In the genomic region with DNA sequence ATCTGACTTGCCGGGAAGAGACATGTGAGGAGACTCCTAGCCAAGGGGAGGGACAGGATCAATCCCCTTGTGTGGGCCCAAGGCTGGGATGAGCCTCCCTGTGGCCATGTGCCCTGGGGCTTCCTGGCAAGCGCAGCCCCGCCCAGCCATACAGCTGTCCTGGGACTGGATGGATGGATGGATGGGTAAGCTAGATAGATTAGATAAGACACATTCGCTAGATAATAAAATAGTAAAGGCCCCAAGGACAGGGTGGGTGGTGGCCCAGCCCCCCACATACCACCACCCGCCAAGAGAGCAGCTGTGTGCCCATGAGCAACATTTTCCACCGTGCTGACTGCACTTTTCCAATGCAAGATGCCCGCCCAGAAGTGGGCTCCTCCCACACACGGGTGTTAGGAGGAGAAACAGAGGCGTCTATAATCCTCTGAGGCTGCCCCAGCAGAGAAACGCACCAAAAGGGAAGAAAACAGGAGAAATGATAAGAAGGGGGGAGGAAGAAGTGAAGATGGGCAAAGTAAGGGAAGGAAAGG, we compare ENCODE assay signal across 9 cellular contexts. TPM values are rescaled to one million over a fixed set of nuclear protein-coding genes. Genes with fewer than 3 reads are reported as not detected.
DNase-seq lines count a peak whose midpoint lies in the region; ATAC-seq and TF ChIP-seq lines count a peak whose summit lies in the region.
"Had no signal": no experiment of that assay in that cellular context is flagged by ENCODE, and none has a peak within 500 bp of the region (broad histone marks: within the 10 kb centered on the region; RNA-seq: fewer than 3 reads in every experiment).

No MANE protein-coding gene starts in this region.

- no peaks in the 10 kb centered on the region for H3K27me3 Mint-ChIP-seq in activated CD4-positive, alpha-beta T cell treated with anti-CD3 and anti-CD28 coated beads, Interleukin-2, amount 10 ng/mL, durations not matched to agents 7 days and 5 days

- DNase-seq in GM03348 (ENCODE audit: low spot score) (peak; percentile 65), dermis microvascular lymphatic vessel endothelial cell (ENCODE audit: low read depth in 2 of 2) (peak; percentile 76 to 80), sciatic nerve (ENCODE audit: low spot score) (no peak), vagina (ENCODE audit: extremely low spot score in 2 of 2) (no peak), NCI-H1105 (lab: John Stamatoyannopoulos, UW) (no peak), C1 segment of cervical spinal cord (lab: John Stamatoyannopoulos, UW) (no peak)
- peak; percentile 48 for DNase-seq in activated CD4-positive, alpha-beta T cell treated with anti-CD3 and anti-CD28 coated beads, Interleukin-2, amount 10 ng/mL, durations not matched to agents 7 days and 5 days

- H3K4me1 Mint-ChIP-seq in activated CD4-positive, alpha-beta T cell treated with anti-CD3 and anti-CD28 coated beads, Interleukin-2, amount 10 ng/mL, durations not matched to agents 7 days and 5 days = peaks cover 71% of the 10 kb centered on the region

- TF ChIP-seq POLR2A in vagina (IDR thresholded peaks at IDR 0.05) = no peak

- no peak for TF ChIP-seq CTCF in vagina (IDR thresholded peaks at IDR 0.05)

- H3K27ac Mint-ChIP-seq in activated CD4-positive, alpha-beta T cell treated with anti-CD3 and anti-CD28 coated beads, Interleukin-2, amount 10 ng/mL, durations not matched to agents 7 days and 5 days = peak overlapping the region; percentile 81

- peaks cover 28% of the 10 kb centered on the region for H3K36me3 Mint-ChIP-seq in activated CD4-positive, alpha-beta T cell treated with anti-CD3 and anti-CD28 coated beads, Interleukin-2, amount 10 ng/mL, durations not matched to agents 7 days and 5 days (ENCODE audit: low read depth)

- no peaks in the 10 kb centered on the region for H3K9me3 ChIP-seq in vagina

- CTCF ChIA-PET in activated CD4-positive, alpha-beta T cell treated with anti-CD3 and anti-CD28 coated beads, Interleukin-2, amount 10 ng/mL, durations not matched to agents 7 days and 5 days (lab: Charles Lee) = interaction anchor here (0.6 to 1.6 kb wide), 6 partner anchors 9 to 191 kb away, joined by 3 to 5 read pairs (median 4); partner anchors contain the start of gene ZBTB17

- peaks cover 0 to 21% of the 10 kb centered on the region in 2 donors for H3K36me3 ChIP-seq in vagina

- ATAC-seq in sciatic nerve (peak; percentile 34), HG03457 (IDR thresholded peaks at IDR 0.05; ENCODE audit: unreplicated experiment) (no peak)

- H3K27ac ChIP-seq in vagina = peak overlapping the region; percentile 96

- no peak overlapping the region for H3K4me3 Mint-ChIP-seq in activated CD4-positive, alpha-beta T cell treated with anti-CD3 and anti-CD28 coated beads, Interleukin-2, amount 10 ng/mL, durations not matched to agents 7 days and 5 days

- intact Hi-C loops in sciatic nerve (cut with DNase I) (no loop called here), vagina (cut with DNase I) (no loop called here)

- peaks cover 73% of the 10 kb centered on the region for H3K4me1 ChIP-seq in vagina

- no peak overlapping the region for H3K4me3 ChIP-seq in vagina

- POLR2A ChIA-PET in activated CD4-positive, alpha-beta T cell treated with anti-CD3 and anti-CD28 coated beads, Interleukin-2, amount 10 ng/mL, durations not matched to agents 7 days and 5 days (lab: Charles Lee) = interaction anchor here (0.6 kb wide), 1 partner anchor 125 kb away, joined by 9 read pairs; no protein-coding TSS in a partner anchor

- no peaks in the 10 kb centered on the region for H3K27me3 ChIP-seq in vagina

- no peaks in the 10 kb centered on the region for H3K9me3 Mint-ChIP-seq in activated CD4-positive, alpha-beta T cell treated with anti-CD3 and anti-CD28 coated beads, Interleukin-2, amount 10 ng/mL, durations not matched to agents 7 days and 5 days

RNA-seq across cellular contexts. Expression of gene ZBTB17, which starts 25.1 kb away (rescaled TPM):
- total RNA-seq in activated CD4-positive, alpha-beta T cell treated with anti-CD3 and anti-CD28 coated beads, Interleukin-2, amount 10 ng/mL, durations not matched to agents 7 days and 5 days = 10 to 100 TPM; 34.8 to 38.8 TPM
- total RNA-seq in dermis microvascular lymphatic vessel endothelial cell (33.5 and 38.4 TPM in 2 replicates), sciatic nerve (37.7 TPM), vagina (38.5 TPM)

RNA-seq across cellular contexts. Expression of gene SRARP, which starts 53.2 kb away (rescaled TPM):
- total RNA-seq in activated CD4-positive, alpha-beta T cell treated with anti-CD3 and anti-CD28 coated beads, Interleukin-2, amount 10 ng/mL, durations not matched to agents 7 days and 5 days = not detected
- total RNA-seq in dermis microvascular lymphatic vessel endothelial cell = 0.51 TPM in 2 replicates
- 0.18 TPM for total RNA-seq in sciatic nerve
- total RNA-seq in vagina = not detected
- total RNA-seq: renal cortical epithelial cell had no signal

Comparison
In these comparisons a context has a peak if more than half of its experiments do, and no peak if none do; other contexts are left out.
1. DNase-seq: peak in GM03348 (single experiment), activated CD4-positive, alpha-beta T cell treated with anti-CD3 and anti-CD28 coated beads, Interleukin-2, amount 10 ng/mL, durations not matched to agents 7 days and 5 days (single experiment) and dermis microvascular lymphatic vessel endothelial cell (2 of 2); none in sciatic nerve (single experiment), vagina (0 of 2), NCI-H1105 (single experiment) and C1 segment of cervical spinal cord (0 of 14).